Comparison of ENCODE assay signal across 27 cellular contexts in genomic region chr16:54912720-54913119, GRCh38. TPM values are rescaled to one million over a fixed set of nuclear protein-coding genes. Genes with fewer than 3 reads are reported as not detected.
"Had no signal": no experiment of that assay in that cellular context is flagged by ENCODE, and none has a peak within 500 bp of the region (broad histone marks: within the 10 kb centered on the region; RNA-seq: fewer than 3 reads in every experiment).

No MANE protein-coding gene starts in this region.

- H3K27ac ChIP-seq: brain microvascular endothelial cell, coronary artery, dorsolateral prefrontal cortex had no signal

- DNase-seq: activated CD4-positive, alpha-beta memory T cell treated with anti-CD3 and anti-CD28 coated beads for 36 hours; activated CD4-positive, alpha-beta T cell treated with anti-CD3 and anti-CD28 coated beads for 36 hours; activated CD4-positive, alpha-beta T cell treated with anti-CD3 and anti-CD28 coated beads, Interleukin-2, amount 10 ng/mL, durations not matched to agents 24 days and 14 days; activated CD4-positive, CD25-positive, alpha-beta regulatory T cell; activated CD4-positive, CD25-positive, alpha-beta regulatory T cell treated with anti-CD3 and anti-CD28 coated beads, Interleukin-2, amount 50 U/mL, for 72 hours; activated CD8-positive, alpha-beta memory T cell treated with anti-CD3 and anti-CD28 coated beads, Interleukin-2, amount 10 ng/mL, durations not matched to agents 7 days and 5 days; activated CD8-positive, alpha-beta memory T cell treated with anti-CD3 and anti-CD28 coated beads, Interleukin-2, amount 50 U/mL, for 4 hours; activated CD8-positive, alpha-beta T cell treated with anti-CD3 and anti-CD28 coated beads, Interleukin-2, amount 10 ng/mL, durations not matched to agents 7 days and 5 days; activated effector memory CD4-positive, alpha-beta T cell treated with anti-CD3 and anti-CD28 coated beads, Interleukin-2, amount 50 U/mL, for 16 hours; activated naive CD4-positive, alpha-beta T cell treated with anti-CD3 and anti-CD28 coated beads for 36 hours; activated T-cell treated with anti-CD3 and anti-CD28 coated beads, Interleukin-2, amount 50 U/mL, for 1 hour; activated T-cell treated with anti-CD3 and anti-CD28 coated beads, Interleukin-2, amount 50 U/mL, for 48 hours; amniotic stem cell; anterior cingulate cortex; brain microvascular endothelial cell; dorsolateral prefrontal cortex; effector memory CD4-positive, alpha-beta T cell; endodermal cell; foreskin fibroblast; T-helper 2 cell had no signal

- H3K4me3 ChIP-seq: coronary artery, dorsolateral prefrontal cortex had no signal

- H3K27ac Mint-ChIP-seq: activated CD4-positive, alpha-beta memory T cell treated with anti-CD3 and anti-CD28 coated beads for 36 hours; activated CD4-positive, alpha-beta T cell treated with anti-CD3 and anti-CD28 coated beads for 36 hours; activated CD4-positive, alpha-beta T cell treated with anti-CD3 and anti-CD28 coated beads, Interleukin-2, amount 10 ng/mL, durations not matched to agents 24 days and 14 days; activated CD8-positive, alpha-beta memory T cell treated with anti-CD3 and anti-CD28 coated beads, Interleukin-2, amount 10 ng/mL, durations not matched to agents 7 days and 5 days; activated CD8-positive, alpha-beta T cell treated with anti-CD3 and anti-CD28 coated beads, Interleukin-2, amount 10 ng/mL, durations not matched to agents 7 days and 5 days; activated naive CD4-positive, alpha-beta T cell treated with anti-CD3 and anti-CD28 coated beads for 36 hours; activated naive CD4-positive, alpha-beta T cell treated with anti-CD3 and anti-CD28 coated beads, Interleukin-2, amount 50 U/mL, for 24 hours; activated T-helper 1 cell treated with anti-CD3 and anti-CD28 coated beads, Interleukin-12 subunit alpha, Interleukin-12 subunit beta, Interleukin-2, Interleukin-4 antibody, amounts not matched to agents 30 ng/mL and 10 ng/mL and 1 ng/mL, durations not matched to agents 14 hours and 24 hours and 36 hours; activated T-helper 2 cell treated with anti-CD3 and anti-CD28 coated beads, Interferon-gamma antibody, Interleukin-2, Interleukin-4, amounts not matched to agents 10 μg/mL and 5 μg/mL and 100 μg/mL, durations not matched to agents 14 hours and 24 hours and 36 hours; dendritic cell treated with granulocyte-macrophage colony-stimulating factor and Interleukin-4, amounts not matched to agents 40 ng/mL and 50 ng/mL, for 4 days; endodermal cell had no signal

- ATAC-seq: activated CD4-positive, alpha-beta T cell treated with anti-CD3 and anti-CD28 coated beads for 36 hours; activated CD8-positive, alpha-beta memory T cell treated with anti-CD3 and anti-CD28 coated beads, Interleukin-2, amount 10 ng/mL, durations not matched to agents 7 days and 5 days; activated CD8-positive, alpha-beta T cell treated with anti-CD3 and anti-CD28 coated beads, Interleukin-2, amount 10 ng/mL, durations not matched to agents 7 days and 5 days; esophagus mucosa had no signal

- H3K4me1 Mint-ChIP-seq: activated CD4-positive, alpha-beta T cell treated with anti-CD3 and anti-CD28 coated beads for 36 hours; activated CD4-positive, alpha-beta T cell treated with anti-CD3 and anti-CD28 coated beads, Interleukin-2, amount 10 ng/mL, durations not matched to agents 24 days and 14 days; activated CD8-positive, alpha-beta memory T cell treated with anti-CD3 and anti-CD28 coated beads, Interleukin-2, amount 10 ng/mL, durations not matched to agents 7 days and 5 days; activated naive CD4-positive, alpha-beta T cell treated with anti-CD3 and anti-CD28 coated beads, Interleukin-2, amount 50 U/mL, for 24 hours; central memory CD8-positive, alpha-beta T cell; endodermal cell had no signal

- H3K36me3 Mint-ChIP-seq: activated CD4-positive, alpha-beta memory T cell treated with anti-CD3 and anti-CD28 coated beads for 36 hours; activated CD8-positive, alpha-beta memory T cell treated with anti-CD3 and anti-CD28 coated beads, Interleukin-2, amount 10 ng/mL, durations not matched to agents 7 days and 5 days; activated naive CD4-positive, alpha-beta T cell treated with anti-CD3 and anti-CD28 coated beads, Interleukin-2, amount 50 U/mL, for 24 hours had no signal

- H3K27me3 ChIP-seq: brain microvascular endothelial cell had no signal

- H3K9me3 Mint-ChIP-seq: activated CD4-positive, alpha-beta memory T cell treated with anti-CD3 and anti-CD28 coated beads for 36 hours; activated CD4-positive, alpha-beta T cell treated with anti-CD3 and anti-CD28 coated beads, Interleukin-2, amount 10 ng/mL, durations not matched to agents 24 days and 14 days; activated naive CD4-positive, alpha-beta T cell treated with anti-CD3 and anti-CD28 coated beads for 36 hours; activated naive CD4-positive, alpha-beta T cell treated with anti-CD3 and anti-CD28 coated beads, Interleukin-2, amount 50 U/mL, for 24 hours; activated T-helper 1 cell treated with anti-CD3 and anti-CD28 coated beads, Interleukin-12 subunit alpha, Interleukin-12 subunit beta, Interleukin-2, Interleukin-4 antibody, amounts not matched to agents 30 ng/mL and 10 ng/mL and 1 ng/mL, durations not matched to agents 14 hours and 24 hours and 36 hours; activated T-helper 2 cell treated with anti-CD3 and anti-CD28 coated beads, Interferon-gamma antibody, Interleukin-2, Interleukin-4, amounts not matched to agents 10 μg/mL and 5 μg/mL and 100 μg/mL, durations not matched to agents 14 hours and 24 hours and 36 hours; central memory CD8-positive, alpha-beta T cell; dendritic cell treated with granulocyte-macrophage colony-stimulating factor and Interleukin-4, amounts not matched to agents 40 ng/mL and 50 ng/mL, for 4 days; endodermal cell had no signal

- H3K4me3 Mint-ChIP-seq: activated CD4-positive, alpha-beta memory T cell treated with anti-CD3 and anti-CD28 coated beads for 36 hours; activated CD4-positive, alpha-beta T cell treated with anti-CD3 and anti-CD28 coated beads for 36 hours; activated CD4-positive, alpha-beta T cell treated with anti-CD3 and anti-CD28 coated beads, Interleukin-2, amount 10 ng/mL, durations not matched to agents 24 days and 14 days; activated CD8-positive, alpha-beta memory T cell treated with anti-CD3 and anti-CD28 coated beads, Interleukin-2, amount 10 ng/mL, durations not matched to agents 7 days and 5 days; activated CD8-positive, alpha-beta T cell treated with anti-CD3 and anti-CD28 coated beads, Interleukin-2, amount 10 ng/mL, durations not matched to agents 7 days and 5 days; activated naive CD4-positive, alpha-beta T cell treated with anti-CD3 and anti-CD28 coated beads for 36 hours; activated naive CD4-positive, alpha-beta T cell treated with anti-CD3 and anti-CD28 coated beads, Interleukin-2, amount 50 U/mL, for 24 hours; activated T-helper 1 cell treated with anti-CD3 and anti-CD28 coated beads, Interleukin-12 subunit alpha, Interleukin-12 subunit beta, Interleukin-2, Interleukin-4 antibody, amounts not matched to agents 30 ng/mL and 10 ng/mL and 1 ng/mL, durations not matched to agents 14 hours and 24 hours and 36 hours; central memory CD8-positive, alpha-beta T cell; dendritic cell treated with granulocyte-macrophage colony-stimulating factor and Interleukin-4, amounts not matched to agents 40 ng/mL and 50 ng/mL, for 4 days; endodermal cell had no signal

- H3K36me3 ChIP-seq: brain microvascular endothelial cell had no signal

RNA-seq across cellular contexts. Expression of gene IRX5, which starts 17.9 kb away (rescaled TPM):
- total RNA-seq: activated CD4-positive, alpha-beta T cell treated with anti-CD3 and anti-CD28 coated beads for 36 hours; activated CD8-positive, alpha-beta memory T cell treated with anti-CD3 and anti-CD28 coated beads, Interleukin-2, amount 10 ng/mL, durations not matched to agents 7 days and 5 days; activated CD8-positive, alpha-beta T cell treated with anti-CD3 and anti-CD28 coated beads, Interleukin-2, amount 10 ng/mL, durations not matched to agents 7 days and 5 days; activated naive CD4-positive, alpha-beta T cell treated with anti-CD3 and anti-CD28 coated beads for 36 hours had no signal
